In the genomic region with DNA sequence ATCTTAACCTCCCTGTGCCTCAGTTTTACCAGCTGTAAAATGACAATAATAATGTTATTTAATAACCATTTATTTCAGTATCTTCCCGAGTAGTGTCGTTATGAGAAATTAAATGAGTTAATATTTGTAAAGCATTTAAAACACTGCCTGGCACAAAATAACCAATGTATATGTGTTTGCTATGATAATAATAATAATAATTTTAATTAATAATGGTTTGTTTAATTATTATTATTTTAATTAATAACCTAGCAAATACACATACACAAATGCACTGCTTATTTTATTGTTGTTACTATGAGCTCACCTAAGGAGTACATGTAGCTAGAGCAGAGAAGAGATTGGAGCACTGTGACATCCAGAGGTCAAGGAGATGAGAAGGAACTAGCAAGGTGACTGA, we compare ENCODE assay signal across 10 cellular contexts.
"Had no signal": no experiment of that assay in that cellular context is flagged by ENCODE, and none has a peak within 500 bp of the region (broad histone marks: within the 10 kb centered on the region; RNA-seq: fewer than 3 reads in every experiment).

No MANE protein-coding gene starts in this region.

- FAIRE-seq: H1, H54 had no signal

- ATAC-seq: GM23338, HCT116 had no signal

- H3K27ac Mint-ChIP-seq: GM23338, H9, HFFc6 had no signal

- DNase-seq: GM23248, GOT3, H7, H9, HCEC 1CT, HFFc6 had no signal

- H3K4me3 Mint-ChIP-seq: GM23338, H9, HFFc6 had no signal

- H3K9me3 Mint-ChIP-seq: GM23338, HFFc6 had no signal
